In genomic region chr12:123121670-123122069, GRCh38 we compare ENCODE assay signal across 26 cellular contexts. TPM values are rescaled to one million over a fixed set of nuclear protein-coding genes. Genes with fewer than 3 reads are reported as not detected.
A peak's percentile ranks its signal among the peaks of the same experiment; 100 is the strongest.
DNase-seq lines count a peak whose midpoint lies in the region; ATAC-seq, FAIRE-seq and TF ChIP-seq lines count a peak whose summit lies in the region.
"Had no signal": no experiment of that assay in that cellular context is flagged by ENCODE, and none has a peak within 500 bp of the region (broad histone marks: within the 10 kb centered on the region; RNA-seq: fewer than 3 reads in every experiment).

No MANE protein-coding gene starts in this region.

- TF ChIP-seq POLR2A in HepG2 (IDR thresholded peaks at IDR 0.05; ENCODE audit: insufficient read depth in 1 of 2, low read depth in 2 of 2, low read length in 2 of 2) = no peak

- H3K4me3 Mint-ChIP-seq in activated B cell treated with CpG ODN at 0.5 μM for 24 hours = no peak overlapping the region
- H3K4me3 Mint-ChIP-seq: CD14-positive monocyte had no signal

- peaks cover 7% of the 10 kb centered on the region; the same call in 1 of the 2 replicates for H3K36me3 ChIP-seq in BLaER1
- no peaks in the 10 kb centered on the region; a peak in 1 of 5 replicates for H3K36me3 ChIP-seq in HepG2 (replicated peaks in 1 of 2; ENCODE audit: control insufficient read depth in 1 of 2, insufficient read depth in 2 of 2, low read length in 2 of 2)
- H3K36me3 ChIP-seq: MG63 had no signal

- TF ChIP-seq RAD21 in HepG2 (CRISPR knock-in tag; IDR thresholded peaks at IDR 0.05) = no peak

- H3K9me3 ChIP-seq in BLaER1 = peaks cover 2% of the 10 kb centered on the region; the same call in 1 of the 2 replicates
- no peaks in the 10 kb centered on the region for H3K9me3 ChIP-seq in HepG2 (ENCODE audit: low read length)
- H3K9me3 ChIP-seq: MG63 had no signal

- H3K9me3 Mint-ChIP-seq in activated B cell treated with CpG ODN at 0.5 μM for 24 hours = no peaks in the 10 kb centered on the region
- H3K9me3 Mint-ChIP-seq: CD14-positive monocyte, IgD-negative memory B cell had no signal

- TF ChIP-seq CTCF in activated B cell treated with CpG ODN at 0.5 μM for 24 hours (IDR thresholded peaks at IDR 0.05) (no peak), HepG2 (CRISPR knock-in tag; IDR thresholded peaks at IDR 0.05) (no peak), coronary artery (IDR thresholded peaks at IDR 0.05) (no peak)

- no peak overlapping the region for H2AFZ ChIP-seq in HepG2 (ENCODE audit: low read length)
- H2AFZ ChIP-seq: GM23248 had no signal

- ATAC-seq in activated B cell treated with CpG ODN at 0.5 μM for 24 hours (ENCODE audit: low read depth) (no peak), HepG2 (no peak), left ventricle myocardium superior (no peak)
- ATAC-seq: foreskin keratinocyte had no signal

- H3K79me2 ChIP-seq in HepG2 (ENCODE audit: insufficient read depth, low read length) = no peaks in the 10 kb centered on the region

- H4K20me1 ChIP-seq in BLaER1 (no peaks in the 10 kb centered on the region; the same call in 1 of the 2 replicates), HepG2 (ENCODE audit: insufficient read depth, low read length) (no peaks in the 10 kb centered on the region)

- CTCF ChIA-PET in activated B cell treated with CpG ODN at 0.5 μM for 24 hours (lab: Charles Lee) (interaction anchor here (1.7 kb wide), 1 partner anchor 78 kb away, joined by 4 read pairs; no protein-coding TSS in a partner anchor), HepG2 (lab: Yijun Ruan, JAX; ENCODE audit: low intra/inter-chr PET ratio, low total read pairs) (no interaction called here)

- H3K4me1 ChIP-seq in BLaER1 = peaks cover 68% of the 10 kb centered on the region
- H3K4me1 ChIP-seq in HepG2 (ENCODE audit: insufficient read depth, low read length) = peaks cover 19% of the 10 kb centered on the region

- H3K4me2 ChIP-seq in BLaER1 (peak overlapping the region; percentile 75), HepG2 (ENCODE audit: low read depth, low read length) (no peak overlapping the region)

- H3K27ac ChIP-seq in BLaER1 (peak overlapping the region; percentile 76), HepG2 (ENCODE audit: extremely low read length, insufficient read depth, low read length) (no peak overlapping the region), coronary artery (no peak overlapping the region)
- H3K27ac ChIP-seq: foreskin keratinocyte, GM23248, VCaP had no signal

- BruUV-seq in HepG2 (replicated peaks; lab: Mats Ljungman, UMichigan) = no TSS peak

- DNase-seq in NCI-H748 (lab: John Stamatoyannopoulos, UW; ENCODE audit: unreplicated experiment) = peak; percentile 12
- DNase-seq in NCI-H748 treated with DMSO at 0.1 percent for 48 hours (lab: John Stamatoyannopoulos, UW) = no peak
- no peak for DNase-seq in activated B cell treated with CpG ODN at 0.5 μM for 24 hours
- DNase-seq in HepG2 (ENCODE audit: low spot score) = no peak
- no peak for DNase-seq in coronary artery (ENCODE audit: low spot score)
- no peak for DNase-seq in left ventricle myocardium superior
- DNase-seq in stimulated activated CD4-positive, alpha-beta T cell treated with anti-CD3 and anti-CD28 coated beads, Interleukin-4, amount 100 ng/mL, for 1 hour = no peak
- DNase-seq: DMS79; foreskin keratinocyte; GM23248; MG63; NCI-H1436; NCI-H69; OCI-M1; SHP77 treated with DMSO at 0.1 percent for 48 hours; stimulated activated CD4-positive, alpha-beta T cell treated with anti-CD3 and anti-CD28 coated beads, Interleukin-12 subunit alpha, Interleukin-12 subunit beta, amount 100 ng/mL, for 4 hours; stimulated activated CD8-positive, alpha-beta memory T cell treated with anti-CD3 and anti-CD28 coated beads, Interleukin-4, amount 100 ng/mL, for 48 hours had no signal

- no peak for FAIRE-seq in HepG2 (lab: Jason Lieb, UNC)
- FAIRE-seq: astrocyte, GM12891, islet of Langerhans, urothelium cell line had no signal

- peaks cover 1% of the 10 kb centered on the region for H3K27me3 Mint-ChIP-seq in activated B cell treated with CpG ODN at 0.5 μM for 24 hours

- WGBS in HepG2 (ENCODE audit: low lambda C conversion rate) = 91% methylated on average over 6 of the region's 6 CpGs

- intact Hi-C loops in activated B cell treated with CpG ODN at 0.5 μM for 24 hours (cut with micrococcal nuclease) (no loop called here), HepG2 (cut with micrococcal nuclease; ENCODE audit: unreplicated experiment) (no loop called here), left ventricle myocardium superior (cut with micrococcal nuclease) (no loop called here)

- H3K4me1 Mint-ChIP-seq in activated B cell treated with CpG ODN at 0.5 μM for 24 hours = peaks cover 62% of the 10 kb centered on the region

- no peaks in the 10 kb centered on the region for H3K36me3 Mint-ChIP-seq in activated B cell treated with CpG ODN at 0.5 μM for 24 hours (ENCODE audit: low read depth)
- H3K36me3 Mint-ChIP-seq: CD14-positive monocyte had no signal

- H3K4me3 ChIP-seq in BLaER1 = no peak overlapping the region
- H3K4me3 ChIP-seq in HepG2 (replicated peaks in 1 of 3; ENCODE audit: insufficient read depth in 1 of 3, low read depth in 2 of 3, low read length in 3 of 3) = no peak overlapping the region
- H3K4me3 ChIP-seq in coronary artery = no peak overlapping the region
- H3K4me3 ChIP-seq: GM23248, lung, MG63 had no signal

- H3K9ac ChIP-seq in BLaER1 (no peak overlapping the region), HepG2 (ENCODE audit: insufficient read depth, low read depth, low read length) (no peak overlapping the region)
- H3K9ac ChIP-seq: GM23248 had no signal

- POLR2A ChIA-PET in activated B cell treated with CpG ODN at 0.5 μM for 24 hours (lab: Charles Lee) (interaction anchor here (1.9 kb wide), 1 partner anchor 64 kb away, joined by 5 read pairs; no protein-coding TSS in a partner anchor), HepG2 (lab: Yijun Ruan, JAX) (no interaction called here)

- no peak for TF ChIP-seq EP300 in HepG2 (IDR thresholded peaks at IDR 0.05; ENCODE audit: low read depth in 2 of 2, low read length in 2 of 2)
- TF ChIP-seq EP300 in HepG2 (CRISPR knock-in tag; IDR thresholded peaks at IDR 0.05; ENCODE audit: borderline replicate concordance) = no peak

- in situ Hi-C loops in HepG2 (cut with HindIII; ENCODE audit: extremely low pct_ligation_motif_present, low pct_unique_long_range_greater_than_20kb) = no loop called here

- peak overlapping the region; percentile 36 for H3K27ac Mint-ChIP-seq in activated B cell treated with CpG ODN at 0.5 μM for 24 hours

- H3K27me3 ChIP-seq in BLaER1 (no peaks in the 10 kb centered on the region), HepG2 (ENCODE audit: control insufficient read depth in 1 of 2, insufficient read depth in 2 of 2, low read length in 2 of 2) (no peaks in the 10 kb centered on the region)
- H3K27me3 ChIP-seq: foreskin keratinocyte, MG63 had no signal

TF ChIP-seq in HepG2, 621 proteins besides CTCF, POLR2A, EP300 and RAD21 (continues in another document):
- TF ChIP-seq RFXAP (CRISPR knock-in tag; IDR thresholded peaks at IDR 0.05; ENCODE audit: borderline replicate concordance) (no peak), TBX2 (CRISPR knock-in tag; IDR thresholded peaks at IDR 0.05; ENCODE audit: borderline replicate concordance) (no peak), MXD1 (CRISPR knock-in tag; IDR thresholded peaks at IDR 0.05) (no peak)
- TF ChIP-seq, protein P1, sequence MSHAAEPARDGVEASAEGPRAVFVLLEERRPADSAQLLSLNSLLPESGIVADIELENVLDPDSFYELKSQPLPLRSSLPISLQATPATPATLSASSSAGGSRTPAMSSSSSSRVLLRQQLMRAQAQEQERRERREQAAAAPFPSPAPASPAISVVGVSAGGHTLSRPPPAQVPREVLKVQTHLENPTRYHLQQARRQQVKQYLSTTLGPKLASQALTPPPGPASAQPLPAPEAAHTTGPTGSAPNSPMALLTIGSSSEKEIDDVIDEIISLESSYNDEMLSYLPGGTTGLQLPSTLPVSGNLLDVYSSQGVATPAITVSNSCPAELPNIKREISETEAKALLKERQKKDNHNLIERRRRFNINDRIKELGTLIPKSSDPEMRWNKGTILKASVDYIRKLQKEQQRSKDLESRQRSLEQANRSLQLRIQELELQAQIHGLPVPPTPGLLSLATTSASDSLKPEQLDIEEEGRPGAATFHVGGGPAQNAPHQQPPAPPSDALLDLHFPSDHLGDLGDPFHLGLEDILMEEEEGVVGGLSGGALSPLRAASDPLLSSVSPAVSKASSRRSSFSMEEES (CRISPR knock-in tag; IDR thresholded peaks at IDR 0.05) = no peak

RNA-seq across cellular contexts. Expression of gene PITPNM2, which starts 29.2 kb away (rescaled TPM):
- total RNA-seq in activated B cell treated with CpG ODN at 0.5 μM for 24 hours (12.9 and 13.7 TPM in 2 replicates), HepG2 (2016; rRNA removed; fragmentation: Illumina TruSeq; extraction: Trizol) (4.2 and 4.7 TPM in 2 replicates), left ventricle myocardium superior (20.8 TPM)
- total RNA-seq in HepG2 (2016; cell fraction: cytosol; rRNA removed; fragmentation: Illumina TruSeq; extraction: Trizol; ENCODE audit: low read depth) = 2.8 and 3.0 TPM in 2 replicates
- total RNA-seq in HepG2 (2016; cell fraction: insoluble cytoplasmic fraction; rRNA removed; fragmentation: Illumina TruSeq; extraction: Trizol) = 4.4 and 4.6 TPM in 2 replicates
- total RNA-seq in HepG2 (2016; cell fraction: membrane; rRNA removed; fragmentation: Illumina TruSeq; extraction: Trizol) = 4.6 and 5.9 TPM in 2 replicates
- 8.8 and 10.6 TPM in 2 replicates for total RNA-seq in HepG2 (2016; cell fraction: nucleus; rRNA removed; fragmentation: Illumina TruSeq; extraction: Trizol)
- 5.3 TPM in 2 replicates for polyA plus RNA-seq in HepG2 (2011; rRNA removed)
- 1.9 and 2.8 TPM in 2 replicates for polyA plus RNA-seq in HepG2 (2011; cell fraction: cytosol; rRNA removed)
- 29.2 and 36.9 TPM in 2 replicates for polyA plus RNA-seq in HepG2 (2011; cell fraction: nucleus; rRNA removed)
- polyA plus RNA-seq in HepG2 (2012) = 4.9 and 8.6 TPM in 2 replicates
- 2.0 and 2.7 TPM in 2 replicates for polyA plus RNA-seq in HepG2 (2016; cell fraction: cytosol; fragmentation: Illumina TruSeq; extraction: Trizol; ENCODE audit: low read depth)
- polyA plus RNA-seq in HepG2 (2016; cell fraction: insoluble cytoplasmic fraction; fragmentation: Illumina TruSeq; extraction: Trizol; ENCODE audit: low read depth) = 4.0 and 5.3 TPM in 2 replicates
- polyA plus RNA-seq in HepG2 (2016; cell fraction: membrane; fragmentation: Illumina TruSeq; extraction: Trizol; ENCODE audit: low read depth) = 3.2 and 3.3 TPM in 2 replicates
- polyA plus RNA-seq in HepG2 (2016; cell fraction: nucleus; fragmentation: Illumina TruSeq; extraction: Trizol; ENCODE audit: insufficient read depth, low read depth) = 22.7 and 28.3 TPM in 2 replicates
- polyA minus RNA-seq in HepG2 (2011; rRNA and poly(A)+ RNA removed; ENCODE audit: low replicate concordance) = 9.4 and 13.8 TPM in 2 replicates
- polyA minus RNA-seq in HepG2 (2011; cell fraction: cytosol; rRNA and poly(A)+ RNA removed) = 4.8 and 6.2 TPM in 2 replicates
- polyA minus RNA-seq in HepG2 (2011; cell fraction: nucleus; rRNA and poly(A)+ RNA removed) = 17.6 and 22.1 TPM in 2 replicates
